In genomic region chr17:49435630-49436029, GRCh38 we compare ENCODE assay signal across 14 cellular contexts. TPM values are rescaled to one million over a fixed set of nuclear protein-coding genes. Genes with fewer than 3 reads are reported as not detected.
"Had no signal": no experiment of that assay in that cellular context is flagged by ENCODE, and none has a peak within 500 bp of the region (broad histone marks: within the 10 kb centered on the region; RNA-seq: fewer than 3 reads in every experiment).

No MANE protein-coding gene starts in this region.

- H3K27me3 ChIP-seq: testis, vagina had no signal

- H3K36me3 ChIP-seq: left ventricle myocardium inferior, prostate gland, spleen, vagina, WERI-Rb-1 had no signal

- H3K9me3 ChIP-seq: left ventricle myocardium inferior, prostate gland, spleen, testis, vagina had no signal

- DNase-seq: activated CD4-positive, CD25-positive, alpha-beta regulatory T cell treated with anti-CD3 and anti-CD28 coated beads, Interleukin-2, amount 50 U/mL, for 72 hours; activated gamma-delta T cell; left ventricle myocardium inferior; spleen; stimulated activated CD4-positive, alpha-beta T cell treated with anti-CD3 and anti-CD28 coated beads, Interleukin-4, amount 100 ng/mL, for 1 hour had no signal

- FAIRE-seq: TTC549 had no signal

- H3K4me3 ChIP-seq: left ventricle myocardium inferior, prostate gland, spleen, testis, vagina had no signal

- ATAC-seq: activated naive CD8-positive, alpha-beta T cell treated with anti-CD3 and anti-CD28 coated beads, Interleukin-2, amount 50 U/mL, for 24 hours had no signal

- H3K4me1 ChIP-seq: prostate gland, testis, vagina had no signal

- H3K27ac ChIP-seq: left ventricle myocardium inferior, spleen, testis, vagina, WERI-Rb-1 had no signal

RNA-seq across cellular contexts. Expression of gene NGFR, which starts 59.5 kb away (rescaled TPM):
- total RNA-seq: dermis blood vessel endothelial cell, endothelial cell of umbilical vein had no signal
- polyA plus RNA-seq: endothelial cell of umbilical vein; naive thymus-derived CD4-positive, alpha-beta T cell had no signal
